4 cellular contexts compared by ENCODE assay signal in genomic region chr14:72552236-72552635, GRCh38.
"Had no signal": no experiment of that assay in that cellular context is flagged by ENCODE, and none has a peak within 500 bp of the region (broad histone marks: within the 10 kb centered on the region; RNA-seq: fewer than 3 reads in every experiment).

No MANE protein-coding gene starts in this region.

- H3K4me3 ChIP-seq: GM23338 had no signal

- H3K27ac Mint-ChIP-seq: GM23338, H9 had no signal

- H2AFZ ChIP-seq: GM23338 had no signal

- H3K4me2 ChIP-seq: GM23338 had no signal

- ATAC-seq: GM23338 had no signal

- DNase-seq: H9, HCEC 1CT, IMR-90 had no signal

- H3K9me3 Mint-ChIP-seq: GM23338, H9 had no signal

- H3K4me3 Mint-ChIP-seq: GM23338, H9 had no signal
